In genomic region chr17:16285646-16286008, GRCh38 we compare ENCODE assay signal across 8 cellular contexts.
DNase-seq lines count a peak whose midpoint lies in the region; ATAC-seq lines count a peak whose summit lies in the region.

No MANE protein-coding gene starts in this region.

- H3K27ac Mint-ChIP-seq in naive thymus-derived CD8-positive, alpha-beta T cell: peak overlapping the region; percentile 95 to 99 (median 98)

- peak overlapping the region; percentile 60 for H3K9ac ChIP-seq in HUES6 (ENCODE audit: low read length)

- H3K4me1 ChIP-seq in ACC112 (ENCODE audit: control insufficient read depth, insufficient read depth, low read length, unreplicated experiment) (peaks cover 64% of the 10 kb centered on the region), HUES6 (ENCODE audit: control insufficient read depth, insufficient read depth, low read length) (peaks cover 14% of the 10 kb centered on the region)

- in situ Hi-C loops in G401 (cut with HindIII; ENCODE audit: low sequenced_read_pairs): no loop called here

- H3K79me2 ChIP-seq in ACC112 (ENCODE audit: control insufficient read depth, insufficient read depth, low read length, unreplicated experiment): no peaks in the 10 kb centered on the region

- no peaks in the 10 kb centered on the region for H3K9me3 ChIP-seq in HUES6 (ENCODE audit: control insufficient read depth, insufficient read depth, low read depth, low read length)

- H3K36me3 Mint-ChIP-seq in naive thymus-derived CD8-positive, alpha-beta T cell: peaks cover 0 to 6% (median 0%) of the 10 kb centered on the region in 3 donors

- H3K27me3 ChIP-seq in ACC112 (ENCODE audit: insufficient read depth, low read length) (no peaks in the 10 kb centered on the region), HUES6 (ENCODE audit: control insufficient read depth, insufficient read depth, low read length) (peaks cover 8% of the 10 kb centered on the region)

- H3K27me3 Mint-ChIP-seq in naive thymus-derived CD8-positive, alpha-beta T cell: no peaks in the 10 kb centered on the region

- peaks cover 30 to 66% (median 58%) of the 10 kb centered on the region in 4 donors for H3K4me1 Mint-ChIP-seq in naive thymus-derived CD8-positive, alpha-beta T cell

- DNase-seq in caudate nucleus (lab: John Stamatoyannopoulos, UW) (no peak), G401 (ENCODE audit: low spot score) (no peak), dermis blood vessel endothelial cell (no peak)
- DNase-seq in naive thymus-derived CD8-positive, alpha-beta T cell: no peak
- DNase-seq in central memory CD4-positive, alpha-beta T cell: no peak

- no peak for ATAC-seq in naive thymus-derived CD8-positive, alpha-beta T cell
- ATAC-seq in HG03159 (IDR thresholded peaks at IDR 0.05; ENCODE audit: unreplicated experiment): no peak

- H3K36me3 ChIP-seq in ACC112 (ENCODE audit: insufficient read depth, low read length) (no peaks in the 10 kb centered on the region), HUES6 (ENCODE audit: control insufficient read depth, insufficient read depth, low read length) (no peaks in the 10 kb centered on the region)

- H2AFZ ChIP-seq in ACC112 (ENCODE audit: low read length, unreplicated experiment): peak overlapping the region; percentile 70

- no peaks in the 10 kb centered on the region for H3K9me3 Mint-ChIP-seq in naive thymus-derived CD8-positive, alpha-beta T cell

- H3K4me3 Mint-ChIP-seq in naive thymus-derived CD8-positive, alpha-beta T cell: peak overlapping the region; percentile 67 to 85 (median 80)

- H3K27ac ChIP-seq in ACC112 (ENCODE audit: low read depth, low read length) (peak overlapping the region; percentile 100), HUES6 (ENCODE audit: low read depth, low read length) (no peak overlapping the region), caudate nucleus (ENCODE audit: low read depth, low read length) (peak overlapping the region; percentile 19)

- POLR2A ChIA-PET in naive thymus-derived CD8-positive, alpha-beta T cell (lab: Charles Lee): interaction anchor here (0.6 to 2.8 kb wide), 8 partner anchors 18 to 95 kb away, joined by 3 to 16 read pairs (median 6); partner anchors contain the start of genes CENPV, PIGL and UBB

- peak overlapping the region; percentile 76 for H3K4me3 ChIP-seq in ACC112 (ENCODE audit: low read depth, low read length)
- H3K4me3 ChIP-seq in HUES6 (ENCODE audit: low read depth, low read length): no peak overlapping the region
